Comparison of ENCODE assay signal across 23 cellular contexts in the genomic region with DNA sequence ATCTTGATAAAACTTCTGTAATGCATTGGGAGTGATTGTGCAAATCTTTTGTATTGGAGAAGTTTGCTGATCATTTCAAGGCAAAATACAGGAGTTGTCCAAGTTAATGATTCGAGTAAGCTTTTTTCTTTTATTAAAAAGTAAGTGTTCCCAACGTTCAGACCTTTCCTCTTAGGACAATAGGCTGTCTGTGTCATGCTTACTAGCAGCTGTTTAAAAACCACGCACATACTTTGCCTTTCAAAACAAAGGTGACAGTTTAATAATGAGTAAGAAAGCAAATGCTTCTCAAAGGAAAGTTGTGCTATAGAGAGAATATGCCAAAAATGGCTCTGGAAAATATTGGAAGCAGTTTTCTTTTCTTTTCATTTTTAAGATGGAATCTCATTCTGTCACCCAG.
"Had no signal": no experiment of that assay in that cellular context is flagged by ENCODE, and none has a peak within 500 bp of the region (broad histone marks: within the 10 kb centered on the region; RNA-seq: fewer than 3 reads in every experiment).

No MANE protein-coding gene starts in this region.

- H3K27me3 ChIP-seq: hepatocyte, neutrophil, ovary, sigmoid colon, tibial nerve, uterus had no signal

- H3K36me3 ChIP-seq: ovary, uterus had no signal

- H3K4me1 ChIP-seq: left ventricle myocardium inferior, sigmoid colon, uterus had no signal

- H3K27ac ChIP-seq: hepatocyte, left ventricle myocardium inferior, neutrophil, ovary, sigmoid colon, tibial nerve, uterus had no signal

- ATAC-seq: naive thymus-derived CD8-positive, alpha-beta T cell; right cardiac atrium; stimulated activated memory B cell treated with anti-CD40 and anti-IgM and Interleukin-4, amounts not matched to agents 10 μg/mL and 1 μg/mL and 100 μg/mL, for 72 hours; stimulated activated naive CD8-positive, alpha-beta T cell treated with anti-CD3 and anti-CD28 coated beads, Interleukin-15, amount 100 ng/mL, for 72 hours had no signal

- H3K9me3 ChIP-seq: left ventricle myocardium inferior, neutrophil, ovary, sigmoid colon, tibial nerve, uterus had no signal

- H3K79me2 ChIP-seq: hepatocyte had no signal

- H2AFZ ChIP-seq: hepatocyte had no signal

- H3K4me3 ChIP-seq: hepatocyte, left ventricle myocardium inferior, lung, ovary, sigmoid colon, smooth muscle cell, tibial nerve, uterus had no signal

- DNase-seq: islet precursor cell; left ventricle myocardium inferior; mesendoderm; naive thymus-derived CD8-positive, alpha-beta T cell; occipital lobe; ovary; retina; right cardiac atrium; sigmoid colon; stimulated activated CD4-positive, alpha-beta T cell treated with anti-CD3 and anti-CD28 coated beads, Interleukin-1b, Interleukin-23, amount 100 ng/mL, for 48 hours; stimulated activated CD4-positive, alpha-beta T cell treated with anti-CD3 and anti-CD28 coated beads, Interleukin-2, amount 100 ng/mL, for 48 hours; stimulated activated CD4-positive, alpha-beta T cell treated with anti-CD3 and anti-CD28 coated beads, Interleukin-4, amount 100 ng/mL, for 4 hours; stimulated activated CD8-positive, alpha-beta memory T cell treated with anti-CD3 and anti-CD28 coated beads, Interleukin-4, amount 100 ng/mL, for 48 hours; stimulated activated naive CD4-positive, alpha-beta T cell treated with Interleukin-2 at 50 U/mL for 16 hours; stimulated activated naive CD8-positive, alpha-beta T cell treated with anti-CD3 and anti-CD28 coated beads, Interleukin-15, amount 100 ng/mL, for 72 hours; substantia nigra; uterus had no signal

- H3K4me2 ChIP-seq: hepatocyte, smooth muscle cell had no signal
